1 cellular context compared by ENCODE assay signal in the genomic region with DNA sequence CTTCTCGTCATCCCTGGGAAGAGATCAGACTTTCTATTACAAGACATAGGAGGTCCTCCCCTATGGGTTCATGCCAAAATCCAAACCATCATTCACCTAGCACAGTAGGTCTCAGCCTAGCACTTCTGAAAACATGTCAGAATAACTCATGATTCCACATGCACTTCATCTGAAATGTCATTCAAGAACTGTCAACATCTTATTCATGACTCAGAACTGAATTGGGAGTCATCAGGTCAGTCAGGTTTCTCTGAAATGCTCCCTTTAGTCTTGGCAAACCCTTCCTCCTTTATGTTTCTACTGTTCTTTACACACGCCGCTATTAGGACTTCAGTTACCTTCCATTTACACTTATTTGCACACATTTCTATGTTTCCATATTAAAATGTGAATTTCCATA.
TF ChIP-seq lines count a peak whose summit lies in the region.

No MANE protein-coding gene starts in this region.

TF ChIP-seq in K562, 482 proteins besides CTCF, POLR2A, EP300 and RAD21 (continued from another document and continues in another):
- TF ChIP-seq BRF1 (IDR thresholded peaks at IDR 0.05; ENCODE audit: borderline replicate concordance, extremely low read depth, insufficient read length) (no peak), ZEB2 (IDR thresholded peaks at IDR 0.05) (no peak), L3MBTL2 (IDR thresholded peaks at IDR 0.05) (no peak), SMARCE1 (IDR thresholded peaks at IDR 0.05) (peak; percentile 63; the same call in 1 of the 2 replicates), SRSF3 (IDR thresholded peaks at IDR 0.05; ENCODE audit: insufficient read depth, low read length) (no peak), KDM2B (CRISPR knock-in tag; IDR thresholded peaks at IDR 0.05) (no peak), ARHGAP35 (IDR thresholded peaks at IDR 0.05; ENCODE audit: partially characterized antibody) (peak; percentile 84), ARID1B (IDR thresholded peaks at IDR 0.05) (peak; percentile 65), ZNF311 (CRISPR knock-in tag; IDR thresholded peaks at IDR 0.05) (no peak), PML (IDR thresholded peaks at IDR 0.05; ENCODE audit: low read length) (no peak), TEAD1 (CRISPR knock-in tag; IDR thresholded peaks at IDR 0.05) (no peak), RUNX1 (IDR thresholded peaks at IDR 0.05; ENCODE audit: low read depth) (no peak), ZFX (CRISPR knock-in tag; IDR thresholded peaks at IDR 0.05) (no peak), ZNF583 (CRISPR knock-in tag; IDR thresholded peaks at IDR 0.05) (no peak), HSF4 (CRISPR knock-in tag; IDR thresholded peaks at IDR 0.05; ENCODE audit: borderline replicate concordance) (no peak), GTF2A2 (tag; IDR thresholded peaks at IDR 0.05) (no peak), CHD2 (IDR thresholded peaks at IDR 0.05; ENCODE audit: low read depth, low read length) (no peak), MBD2 (IDR thresholded peaks at IDR 0.05; ENCODE audit: borderline replicate concordance, low read depth) (peak; percentile 27; the same call in 1 of the 2 replicates), JUND (IDR thresholded peaks at IDR 0.05; ENCODE audit: borderline replicate concordance, low read depth, low read length) (peak; percentile 84), JUND (tag; IDR thresholded peaks at IDR 0.05; ENCODE audit: borderline replicate concordance, low read depth, low read length) (peak; percentile 71; the same call in 1 of the 3 replicates), E2F3 (CRISPR knock-in tag; IDR thresholded peaks at IDR 0.05) (no peak), DPF2 (IDR thresholded peaks at IDR 0.05) (peak; percentile 66), SAFB (IDR thresholded peaks at IDR 0.05; ENCODE audit: borderline replicate concordance, low read depth, low read length) (no peak), ADNP (tag; IDR thresholded peaks at IDR 0.05) (no peak), ZBED1 (IDR thresholded peaks at IDR 0.05) (no peak), EZH2 (IDR thresholded peaks at IDR 0.05; ENCODE audit: borderline replicate concordance, low read depth, low read length) (no peak), GABPB2 (CRISPR knock-in tag; conservative IDR thresholded peaks at IDR 0.05) (no peak), ZC3H4 (CRISPR knock-in tag; IDR thresholded peaks at IDR 0.05; ENCODE audit: borderline replicate concordance) (no peak)
- TF ChIP-seq, protein P1, sequence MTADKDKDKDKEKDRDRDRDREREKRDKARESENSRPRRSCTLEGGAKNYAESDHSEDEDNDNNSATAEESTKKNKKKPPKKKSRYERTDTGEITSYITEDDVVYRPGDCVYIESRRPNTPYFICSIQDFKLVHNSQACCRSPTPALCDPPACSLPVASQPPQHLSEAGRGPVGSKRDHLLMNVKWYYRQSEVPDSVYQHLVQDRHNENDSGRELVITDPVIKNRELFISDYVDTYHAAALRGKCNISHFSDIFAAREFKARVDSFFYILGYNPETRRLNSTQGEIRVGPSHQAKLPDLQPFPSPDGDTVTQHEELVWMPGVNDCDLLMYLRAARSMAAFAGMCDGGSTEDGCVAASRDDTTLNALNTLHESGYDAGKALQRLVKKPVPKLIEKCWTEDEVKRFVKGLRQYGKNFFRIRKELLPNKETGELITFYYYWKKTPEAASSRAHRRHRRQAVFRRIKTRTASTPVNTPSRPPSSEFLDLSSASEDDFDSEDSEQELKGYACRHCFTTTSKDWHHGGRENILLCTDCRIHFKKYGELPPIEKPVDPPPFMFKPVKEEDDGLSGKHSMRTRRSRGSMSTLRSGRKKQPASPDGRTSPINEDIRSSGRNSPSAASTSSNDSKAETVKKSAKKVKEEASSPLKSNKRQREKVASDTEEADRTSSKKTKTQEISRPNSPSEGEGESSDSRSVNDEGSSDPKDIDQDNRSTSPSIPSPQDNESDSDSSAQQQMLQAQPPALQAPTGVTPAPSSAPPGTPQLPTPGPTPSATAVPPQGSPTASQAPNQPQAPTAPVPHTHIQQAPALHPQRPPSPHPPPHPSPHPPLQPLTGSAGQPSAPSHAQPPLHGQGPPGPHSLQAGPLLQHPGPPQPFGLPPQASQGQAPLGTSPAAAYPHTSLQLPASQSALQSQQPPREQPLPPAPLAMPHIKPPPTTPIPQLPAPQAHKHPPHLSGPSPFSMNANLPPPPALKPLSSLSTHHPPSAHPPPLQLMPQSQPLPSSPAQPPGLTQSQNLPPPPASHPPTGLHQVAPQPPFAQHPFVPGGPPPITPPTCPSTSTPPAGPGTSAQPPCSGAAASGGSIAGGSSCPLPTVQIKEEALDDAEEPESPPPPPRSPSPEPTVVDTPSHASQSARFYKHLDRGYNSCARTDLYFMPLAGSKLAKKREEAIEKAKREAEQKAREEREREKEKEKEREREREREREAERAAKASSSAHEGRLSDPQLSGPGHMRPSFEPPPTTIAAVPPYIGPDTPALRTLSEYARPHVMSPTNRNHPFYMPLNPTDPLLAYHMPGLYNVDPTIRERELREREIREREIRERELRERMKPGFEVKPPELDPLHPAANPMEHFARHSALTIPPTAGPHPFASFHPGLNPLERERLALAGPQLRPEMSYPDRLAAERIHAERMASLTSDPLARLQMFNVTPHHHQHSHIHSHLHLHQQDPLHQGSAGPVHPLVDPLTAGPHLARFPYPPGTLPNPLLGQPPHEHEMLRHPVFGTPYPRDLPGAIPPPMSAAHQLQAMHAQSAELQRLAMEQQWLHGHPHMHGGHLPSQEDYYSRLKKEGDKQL (CRISPR knock-in tag; IDR thresholded peaks at IDR 0.05; ENCODE audit: borderline replicate concordance) = no peak
- TF ChIP-seq, protein P2, sequence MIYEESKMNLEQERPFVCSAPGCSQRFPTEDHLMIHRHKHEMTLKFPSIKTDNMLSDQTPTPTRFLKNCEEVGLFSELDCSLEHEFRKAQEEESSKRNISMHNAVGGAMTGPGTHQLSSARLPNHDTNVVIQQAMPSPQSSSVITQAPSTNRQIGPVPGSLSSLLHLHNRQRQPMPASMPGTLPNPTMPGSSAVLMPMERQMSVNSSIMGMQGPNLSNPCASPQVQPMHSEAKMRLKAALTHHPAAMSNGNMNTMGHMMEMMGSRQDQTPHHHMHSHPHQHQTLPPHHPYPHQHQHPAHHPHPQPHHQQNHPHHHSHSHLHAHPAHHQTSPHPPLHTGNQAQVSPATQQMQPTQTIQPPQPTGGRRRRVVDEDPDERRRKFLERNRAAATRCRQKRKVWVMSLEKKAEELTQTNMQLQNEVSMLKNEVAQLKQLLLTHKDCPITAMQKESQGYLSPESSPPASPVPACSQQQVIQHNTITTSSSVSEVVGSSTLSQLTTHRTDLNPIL (CRISPR knock-in tag; IDR thresholded peaks at IDR 0.05) = no peak
- TF ChIP-seq, protein P3, sequence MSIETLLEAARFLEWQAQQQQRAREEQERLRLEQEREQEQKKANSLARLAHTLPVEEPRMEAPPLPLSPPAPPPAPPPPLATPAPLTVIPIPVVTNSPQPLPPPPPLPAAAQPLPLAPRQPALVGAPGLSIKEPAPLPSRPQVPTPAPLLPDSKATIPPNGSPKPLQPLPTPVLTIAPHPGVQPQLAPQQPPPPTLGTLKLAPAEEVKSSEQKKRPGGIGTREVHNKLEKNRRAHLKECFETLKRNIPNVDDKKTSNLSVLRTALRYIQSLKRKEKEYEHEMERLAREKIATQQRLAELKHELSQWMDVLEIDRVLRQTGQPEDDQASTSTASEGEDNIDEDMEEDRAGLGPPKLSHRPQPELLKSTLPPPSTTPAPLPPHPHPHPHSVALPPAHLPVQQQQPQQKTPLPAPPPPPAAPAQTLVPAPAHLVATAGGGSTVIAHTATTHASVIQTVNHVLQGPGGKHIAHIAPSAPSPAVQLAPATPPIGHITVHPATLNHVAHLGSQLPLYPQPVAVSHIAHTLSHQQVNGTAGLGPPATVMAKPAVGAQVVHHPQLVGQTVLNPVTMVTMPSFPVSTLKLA (conservative IDR thresholded peaks at IDR 0.05) = peak in 1 of 2 experiments; percentile 60; a peak in 2 of 4 replicates
- TF ChIP-seq, protein P4, sequence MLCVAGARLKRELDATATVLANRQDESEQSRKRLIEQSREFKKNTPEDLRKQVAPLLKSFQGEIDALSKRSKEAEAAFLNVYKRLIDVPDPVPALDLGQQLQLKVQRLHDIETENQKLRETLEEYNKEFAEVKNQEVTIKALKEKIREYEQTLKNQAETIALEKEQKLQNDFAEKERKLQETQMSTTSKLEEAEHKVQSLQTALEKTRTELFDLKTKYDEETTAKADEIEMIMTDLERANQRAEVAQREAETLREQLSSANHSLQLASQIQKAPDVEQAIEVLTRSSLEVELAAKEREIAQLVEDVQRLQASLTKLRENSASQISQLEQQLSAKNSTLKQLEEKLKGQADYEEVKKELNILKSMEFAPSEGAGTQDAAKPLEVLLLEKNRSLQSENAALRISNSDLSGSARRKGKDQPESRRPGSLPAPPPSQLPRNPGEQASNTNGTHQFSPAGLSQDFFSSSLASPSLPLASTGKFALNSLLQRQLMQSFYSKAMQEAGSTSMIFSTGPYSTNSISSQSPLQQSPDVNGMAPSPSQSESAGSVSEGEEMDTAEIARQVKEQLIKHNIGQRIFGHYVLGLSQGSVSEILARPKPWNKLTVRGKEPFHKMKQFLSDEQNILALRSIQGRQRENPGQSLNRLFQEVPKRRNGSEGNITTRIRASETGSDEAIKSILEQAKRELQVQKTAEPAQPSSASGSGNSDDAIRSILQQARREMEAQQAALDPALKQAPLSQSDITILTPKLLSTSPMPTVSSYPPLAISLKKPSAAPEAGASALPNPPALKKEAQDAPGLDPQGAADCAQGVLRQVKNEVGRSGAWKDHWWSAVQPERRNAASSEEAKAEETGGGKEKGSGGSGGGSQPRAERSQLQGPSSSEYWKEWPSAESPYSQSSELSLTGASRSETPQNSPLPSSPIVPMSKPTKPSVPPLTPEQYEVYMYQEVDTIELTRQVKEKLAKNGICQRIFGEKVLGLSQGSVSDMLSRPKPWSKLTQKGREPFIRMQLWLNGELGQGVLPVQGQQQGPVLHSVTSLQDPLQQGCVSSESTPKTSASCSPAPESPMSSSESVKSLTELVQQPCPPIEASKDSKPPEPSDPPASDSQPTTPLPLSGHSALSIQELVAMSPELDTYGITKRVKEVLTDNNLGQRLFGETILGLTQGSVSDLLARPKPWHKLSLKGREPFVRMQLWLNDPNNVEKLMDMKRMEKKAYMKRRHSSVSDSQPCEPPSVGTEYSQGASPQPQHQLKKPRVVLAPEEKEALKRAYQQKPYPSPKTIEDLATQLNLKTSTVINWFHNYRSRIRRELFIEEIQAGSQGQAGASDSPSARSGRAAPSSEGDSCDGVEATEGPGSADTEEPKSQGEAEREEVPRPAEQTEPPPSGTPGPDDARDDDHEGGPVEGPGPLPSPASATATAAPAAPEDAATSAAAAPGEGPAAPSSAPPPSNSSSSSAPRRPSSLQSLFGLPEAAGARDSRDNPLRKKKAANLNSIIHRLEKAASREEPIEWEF (CRISPR knock-in tag; IDR thresholded peaks at IDR 0.05) = no peak
- TF ChIP-seq, protein P5, sequence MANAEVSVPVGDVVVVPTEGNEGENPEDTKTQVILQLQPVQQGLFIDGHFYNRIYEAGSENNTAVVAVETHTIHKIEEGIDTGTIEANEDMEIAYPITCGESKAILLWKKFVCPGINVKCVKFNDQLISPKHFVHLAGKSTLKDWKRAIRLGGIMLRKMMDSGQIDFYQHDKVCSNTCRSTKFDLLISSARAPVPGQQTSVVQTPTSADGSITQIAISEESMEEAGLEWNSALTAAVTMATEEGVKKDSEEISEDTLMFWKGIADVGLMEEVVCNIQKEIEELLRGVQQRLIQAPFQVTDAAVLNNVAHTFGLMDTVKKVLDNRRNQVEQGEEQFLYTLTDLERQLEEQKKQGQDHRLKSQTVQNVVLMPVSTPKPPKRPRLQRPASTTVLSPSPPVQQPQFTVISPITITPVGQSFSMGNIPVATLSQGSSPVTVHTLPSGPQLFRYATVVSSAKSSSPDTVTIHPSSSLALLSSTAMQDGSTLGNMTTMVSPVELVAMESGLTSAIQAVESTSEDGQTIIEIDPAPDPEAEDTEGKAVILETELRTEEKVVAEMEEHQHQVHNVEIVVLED (CRISPR knock-in tag; IDR thresholded peaks at IDR 0.05) = no peak
- TF ChIP-seq, protein P6, sequence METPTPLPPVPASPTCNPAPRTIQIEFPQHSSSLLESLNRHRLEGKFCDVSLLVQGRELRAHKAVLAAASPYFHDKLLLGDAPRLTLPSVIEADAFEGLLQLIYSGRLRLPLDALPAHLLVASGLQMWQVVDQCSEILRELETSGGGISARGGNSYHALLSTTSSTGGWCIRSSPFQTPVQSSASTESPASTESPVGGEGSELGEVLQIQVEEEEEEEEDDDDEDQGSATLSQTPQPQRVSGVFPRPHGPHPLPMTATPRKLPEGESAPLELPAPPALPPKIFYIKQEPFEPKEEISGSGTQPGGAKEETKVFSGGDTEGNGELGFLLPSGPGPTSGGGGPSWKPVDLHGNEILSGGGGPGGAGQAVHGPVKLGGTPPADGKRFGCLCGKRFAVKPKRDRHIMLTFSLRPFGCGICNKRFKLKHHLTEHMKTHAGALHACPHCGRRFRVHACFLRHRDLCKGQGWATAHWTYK (CRISPR knock-in tag; IDR thresholded peaks at IDR 0.05) = no peak
- TF ChIP-seq, protein P7, sequence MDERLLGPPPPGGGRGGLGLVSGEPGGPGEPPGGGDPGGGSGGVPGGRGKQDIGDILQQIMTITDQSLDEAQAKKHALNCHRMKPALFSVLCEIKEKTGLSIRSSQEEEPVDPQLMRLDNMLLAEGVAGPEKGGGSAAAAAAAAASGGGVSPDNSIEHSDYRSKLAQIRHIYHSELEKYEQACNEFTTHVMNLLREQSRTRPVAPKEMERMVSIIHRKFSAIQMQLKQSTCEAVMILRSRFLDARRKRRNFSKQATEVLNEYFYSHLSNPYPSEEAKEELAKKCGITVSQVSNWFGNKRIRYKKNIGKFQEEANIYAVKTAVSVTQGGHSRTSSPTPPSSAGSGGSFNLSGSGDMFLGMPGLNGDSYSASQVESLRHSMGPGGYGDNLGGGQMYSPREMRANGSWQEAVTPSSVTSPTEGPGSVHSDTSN (CRISPR knock-in tag; IDR thresholded peaks at IDR 0.05; ENCODE audit: low read depth) = no peak
- TF ChIP-seq, protein P7 (tag; conservative IDR thresholded peaks at IDR 0.05; ENCODE audit: low read depth) = peak; percentile 89
- TF ChIP-seq, protein P8, sequence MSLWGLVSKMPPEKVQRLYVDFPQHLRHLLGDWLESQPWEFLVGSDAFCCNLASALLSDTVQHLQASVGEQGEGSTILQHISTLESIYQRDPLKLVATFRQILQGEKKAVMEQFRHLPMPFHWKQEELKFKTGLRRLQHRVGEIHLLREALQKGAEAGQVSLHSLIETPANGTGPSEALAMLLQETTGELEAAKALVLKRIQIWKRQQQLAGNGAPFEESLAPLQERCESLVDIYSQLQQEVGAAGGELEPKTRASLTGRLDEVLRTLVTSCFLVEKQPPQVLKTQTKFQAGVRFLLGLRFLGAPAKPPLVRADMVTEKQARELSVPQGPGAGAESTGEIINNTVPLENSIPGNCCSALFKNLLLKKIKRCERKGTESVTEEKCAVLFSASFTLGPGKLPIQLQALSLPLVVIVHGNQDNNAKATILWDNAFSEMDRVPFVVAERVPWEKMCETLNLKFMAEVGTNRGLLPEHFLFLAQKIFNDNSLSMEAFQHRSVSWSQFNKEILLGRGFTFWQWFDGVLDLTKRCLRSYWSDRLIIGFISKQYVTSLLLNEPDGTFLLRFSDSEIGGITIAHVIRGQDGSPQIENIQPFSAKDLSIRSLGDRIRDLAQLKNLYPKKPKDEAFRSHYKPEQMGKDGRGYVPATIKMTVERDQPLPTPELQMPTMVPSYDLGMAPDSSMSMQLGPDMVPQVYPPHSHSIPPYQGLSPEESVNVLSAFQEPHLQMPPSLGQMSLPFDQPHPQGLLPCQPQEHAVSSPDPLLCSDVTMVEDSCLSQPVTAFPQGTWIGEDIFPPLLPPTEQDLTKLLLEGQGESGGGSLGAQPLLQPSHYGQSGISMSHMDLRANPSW (CRISPR knock-in tag; IDR thresholded peaks at IDR 0.05) = no peak
